In genomic region chr14:99035712-99036593, GRCh38 we compare ENCODE assay signal across 9 cellular contexts.
DNase-seq lines count a peak whose midpoint lies in the region; ATAC-seq, FAIRE-seq and TF ChIP-seq lines count a peak whose summit lies in the region.
"Had no signal": no experiment of that assay in that cellular context is flagged by ENCODE, and none has a peak within 500 bp of the region (broad histone marks: within the 10 kb centered on the region; RNA-seq: fewer than 3 reads in every experiment).

No MANE protein-coding gene starts in this region.

- H3K4me1 Mint-ChIP-seq in brain: peaks cover 32% of the 10 kb centered on the region
- no peaks in the 10 kb centered on the region for H3K4me1 Mint-ChIP-seq in stimulated activated effector memory CD8-positive, alpha-beta T cell treated with anti-CD3 and anti-CD28 coated beads, Interleukin-12 subunit alpha, Interleukin-12 subunit beta, amount 100 ng/mL, for 72 hours
- H3K4me1 Mint-ChIP-seq: activated T-helper 17 cell treated with anti-CD3 and anti-CD28 coated beads, Interleukin-2, amount 50 U/mL, for 72 hours had no signal

- H4K20me1 ChIP-seq in HCT116 (ENCODE audit: insufficient read depth): no peaks in the 10 kb centered on the region

- no peak for TF ChIP-seq POLR2A in HCT116 (IDR thresholded peaks at IDR 0.05; ENCODE audit: borderline replicate concordance, extremely low read depth, insufficient read depth, insufficient read length)
- TF ChIP-seq POLR2A in GM12892 (IDR thresholded peaks at IDR 0.05; ENCODE audit: low read depth, low read length): no peak

- CTCF ChIA-PET in HCT116 (lab: Charles Lee): no interaction called here

- TF ChIP-seq RAD21 in HCT116 (IDR thresholded peaks at IDR 0.05; ENCODE audit: low read depth): no peak

- H3K36me3 Mint-ChIP-seq in brain: no peaks in the 10 kb centered on the region
- H3K36me3 Mint-ChIP-seq in stimulated activated effector memory CD8-positive, alpha-beta T cell treated with anti-CD3 and anti-CD28 coated beads, Interleukin-12 subunit alpha, Interleukin-12 subunit beta, amount 100 ng/mL, for 72 hours: no peaks in the 10 kb centered on the region

- no peaks in the 10 kb centered on the region for H3K9me2 ChIP-seq in HCT116 (ENCODE audit: insufficient read depth)

- no peaks in the 10 kb centered on the region for H3K27me3 ChIP-seq in HCT116 (ENCODE audit: insufficient read depth, low read length)

- peak overlapping the region; percentile 34; the same call in 1 of the 2 replicates for H3K9ac ChIP-seq in HCT116 (ENCODE audit: low read length)

- no peaks in the 10 kb centered on the region for H3K36me3 ChIP-seq in HCT116 (ENCODE audit: control insufficient read depth in 1 of 2, insufficient read depth in 2 of 2, low read length in 2 of 2)

- FAIRE-seq in D721Med (lab: Jason Lieb, UNC) (no peak), GM12892 (lab: Jason Lieb, UNC) (no peak)

- peak overlapping the region; percentile 61 for H3K4me2 ChIP-seq in HCT116 (ENCODE audit: low read length)

- H3K27ac Mint-ChIP-seq in brain: peak overlapping the region in 3 of 5 experiments; percentile 28 to 73 (median 51)
- no peak overlapping the region for H3K27ac Mint-ChIP-seq in stimulated activated effector memory CD8-positive, alpha-beta T cell treated with anti-CD3 and anti-CD28 coated beads, Interleukin-12 subunit alpha, Interleukin-12 subunit beta, amount 100 ng/mL, for 72 hours
- H3K27ac Mint-ChIP-seq: activated T-helper 17 cell treated with anti-CD3 and anti-CD28 coated beads, Interleukin-2, amount 50 U/mL, for 72 hours had no signal

- H3K27ac ChIP-seq in HCT116 (ENCODE audit: low read depth, low read length): peak overlapping the region; percentile 24; the same call in 1 of the 2 replicates

- intact Hi-C loops in HCT116 (cut with micrococcal nuclease): loop anchor here (5.0 kb wide), 1 partner anchor 236 kb away; the partner anchor contains the start of gene BCL11B

- peaks cover 4% of the 10 kb centered on the region for H3K27me3 Mint-ChIP-seq in brain
- H3K27me3 Mint-ChIP-seq: activated T-helper 17 cell treated with anti-CD3 and anti-CD28 coated beads, Interleukin-2, amount 50 U/mL, for 72 hours had no signal

- peaks cover 10 to 13% of the 10 kb centered on the region in 2 experiments for H3K4me1 ChIP-seq in HCT116 (ENCODE audit: control insufficient read depth in 1 of 2, insufficient read depth in 2 of 2, low read length in 2 of 2)

- TF ChIP-seq CTCF in HCT116 (IDR thresholded peaks at IDR 0.05 in 2 of 3, conservative IDR thresholded peaks at IDR 0.05 in 1 of 3; ENCODE audit: borderline replicate concordance in 1 of 3, insufficient read depth in 1 of 3, low read depth in 2 of 3, low read length in 2 of 3) (no peak), brain (conservative IDR thresholded peaks at IDR 0.05) (no peak), D721Med (IDR thresholded peaks at IDR 0.05; ENCODE audit: insufficient read depth, missing control alignments) (no peak)

- POLR2A ChIA-PET in HCT116 (lab: Charles Lee): no interaction called here

- peak; percentile 86 for ATAC-seq in HCT116
- ATAC-seq in stimulated activated effector memory CD8-positive, alpha-beta T cell treated with anti-CD3 and anti-CD28 coated beads, Interleukin-12 subunit alpha, Interleukin-12 subunit beta, amount 100 ng/mL, for 72 hours: no peak
- ATAC-seq: activated T-helper 17 cell treated with anti-CD3 and anti-CD28 coated beads, Interleukin-2, amount 50 U/mL, for 72 hours had no signal

- no TSS peak for BruUV-seq in HCT116 (replicated peaks; lab: Mats Ljungman, UMichigan)

- RAD21 ChIA-PET in HCT116 (lab: Charles Lee; ENCODE audit: low non-redundant PET in 1 of 2, low total read pairs in 2 of 2, uncharacterized antibody in 2 of 2, unreplicated experiment in 2 of 2): interaction anchor here in 1 of 2 experiments (0.6 kb wide), 1 partner anchor 131 kb away, joined by 3 read pairs; no protein-coding TSS in a partner anchor

- no peak overlapping the region for H3K4me3 Mint-ChIP-seq in brain
- H3K4me3 Mint-ChIP-seq in stimulated activated effector memory CD8-positive, alpha-beta T cell treated with anti-CD3 and anti-CD28 coated beads, Interleukin-12 subunit alpha, Interleukin-12 subunit beta, amount 100 ng/mL, for 72 hours: no peak overlapping the region
- H3K4me3 Mint-ChIP-seq: activated T-helper 17 cell treated with anti-CD3 and anti-CD28 coated beads, Interleukin-2, amount 50 U/mL, for 72 hours had no signal

- peaks cover 0 to 10% (median 3%) of the 10 kb centered on the region in 5 experiments for H3K9me3 Mint-ChIP-seq in brain
- no peaks in the 10 kb centered on the region for H3K9me3 Mint-ChIP-seq in stimulated activated effector memory CD8-positive, alpha-beta T cell treated with anti-CD3 and anti-CD28 coated beads, Interleukin-12 subunit alpha, Interleukin-12 subunit beta, amount 100 ng/mL, for 72 hours
- H3K9me3 Mint-ChIP-seq: activated T-helper 17 cell treated with anti-CD3 and anti-CD28 coated beads, Interleukin-2, amount 50 U/mL, for 72 hours had no signal

- H3K9me3 ChIP-seq in HCT116 (ENCODE audit: control insufficient read depth in 1 of 2, insufficient read depth in 1 of 2, low read depth in 1 of 2, low read length in 2 of 2): no peaks in the 10 kb centered on the region

- H3K79me2 ChIP-seq in HCT116 (ENCODE audit: insufficient read depth, low read length): no peaks in the 10 kb centered on the region

- DNase-seq in HCT116 (ENCODE audit: low read depth, low spot score) (peak; percentile 19), iris pigment epithelial cell (ENCODE audit: low read depth) (peak; percentile 69), smooth muscle cell of the brain vasculature (ENCODE audit: low read depth, low spot score) (peak; percentile 17), COLO668 (lab: John Stamatoyannopoulos, UW; ENCODE audit: unreplicated experiment) (no peak), D721Med (ENCODE audit: insufficient read length, low spot score) (no peak), GM12892 (ENCODE audit: insufficient read length) (no peak)
- DNase-seq in stimulated activated effector memory CD8-positive, alpha-beta T cell treated with anti-CD3 and anti-CD28 coated beads, Interleukin-12 subunit alpha, Interleukin-12 subunit beta, amount 100 ng/mL, for 72 hours (ENCODE audit: low spot score in 2 of 2): no peak

- peak overlapping the region; percentile 81 for H2AFZ ChIP-seq in HCT116 (ENCODE audit: low read depth, low read length, poor library complexity, severe bottlenecking)

- H3K4me3 ChIP-seq in HCT116 (replicated peaks in 1 of 2; ENCODE audit: low read depth in 1 of 2, low read length in 2 of 2): peak overlapping the region in 1 of 2 experiments; percentile 30; a peak in 2 of 4 replicates

TF ChIP-seq in HCT116, 20 proteins besides CTCF, POLR2A, EP300 and RAD21:
- TF ChIP-seq, protein P1, sequence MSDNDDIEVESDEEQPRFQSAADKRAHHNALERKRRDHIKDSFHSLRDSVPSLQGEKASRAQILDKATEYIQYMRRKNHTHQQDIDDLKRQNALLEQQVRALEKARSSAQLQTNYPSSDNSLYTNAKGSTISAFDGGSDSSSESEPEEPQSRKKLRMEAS (IDR thresholded peaks at IDR 0.05): peak; percentile 47
- TF ChIP-seq TCF7L2 (IDR thresholded peaks at IDR 0.05; ENCODE audit: borderline replicate concordance, extremely low read depth, insufficient read depth, insufficient read length): no peak
TF ChIP-seq in HCT116: peak in this region for 1.

Comparison
In these comparisons a context has a peak if more than half of its experiments do, and no peak if none do; other contexts are left out.
1. DNase-seq: peak in HCT116 (single experiment), iris pigment epithelial cell (single experiment) and smooth muscle cell of the brain vasculature (single experiment); none in COLO668 (single experiment), D721Med (single experiment), GM12892 (single experiment) and stimulated activated effector memory CD8-positive, alpha-beta T cell treated with anti-CD3 and anti-CD28 coated beads, Interleukin-12 subunit alpha, Interleukin-12 subunit beta, amount 100 ng/mL, for 72 hours (0 of 2).